ENCODE assay signal across 1 cellular context in genomic region chr4:127782275-127783025, GRCh38.
TF ChIP-seq lines count a peak whose summit lies in the region.

HSPA4L (plus strand) TSS chr4:127782322; CDS start chr4:127782551, 229 bp downstream.

TF ChIP-seq in K562, 482 proteins besides CTCF, POLR2A, EP300 and RAD21 (continued from another document and continues in another):
- peak; percentile 49 for TF ChIP-seq RBBP5 (IDR thresholded peaks at IDR 0.05; ENCODE audit: borderline replicate concordance, insufficient read depth, low read length, poor library complexity, severe bottlenecking)
- no peak for TF ChIP-seq SETDB1 (IDR thresholded peaks at IDR 0.05; ENCODE audit: low read length)
- no peak for TF ChIP-seq SNAPC5 (CRISPR knock-in tag; IDR thresholded peaks at IDR 0.05)
- no peak for TF ChIP-seq FOSL1 (tag; conservative IDR thresholded peaks at IDR 0.05)
- TF ChIP-seq NEUROD1 (IDR thresholded peaks at IDR 0.05; ENCODE audit: borderline replicate concordance, low read depth, low read length, partially characterized antibody): no peak
- no peak; the same call in none of the 2 replicates for TF ChIP-seq L3MBTL2 (IDR thresholded peaks at IDR 0.05)
- peak; percentile 62 for TF ChIP-seq BRD9 (IDR thresholded peaks at IDR 0.05; ENCODE audit: low read depth, partially characterized antibody)
- TF ChIP-seq FOXK1 (CRISPR knock-in tag; IDR thresholded peaks at IDR 0.05; ENCODE audit: borderline replicate concordance): peak; percentile 67; the same call in 1 of the 2 replicates
- TF ChIP-seq ZNF512 (tag; IDR thresholded peaks at IDR 0.05): no peak
- TF ChIP-seq MAFG (tag; conservative IDR thresholded peaks at IDR 0.05): no peak
- no peak; the same call in 1 of the 2 replicates for TF ChIP-seq RNF2 (IDR thresholded peaks at IDR 0.05)
- no peak for TF ChIP-seq MTA1 (IDR thresholded peaks at IDR 0.05; ENCODE audit: borderline replicate concordance)
- TF ChIP-seq ZNF124 (CRISPR knock-in tag; IDR thresholded peaks at IDR 0.05): no peak
- TF ChIP-seq ZFP1 (CRISPR knock-in tag; IDR thresholded peaks at IDR 0.05): no peak
- no peak for TF ChIP-seq LARP7 (IDR thresholded peaks at IDR 0.05)
- no peak for TF ChIP-seq CHD4 (IDR thresholded peaks at IDR 0.05; ENCODE audit: insufficient read depth, insufficient replicate concordance, low read depth, low read length, poor library complexity, severe bottlenecking)
- no peak for TF ChIP-seq ZNF184 (CRISPR knock-in tag; IDR thresholded peaks at IDR 0.05)
- TF ChIP-seq MEF2D (tag; conservative IDR thresholded peaks at IDR 0.05; ENCODE audit: low read depth): no peak
- TF ChIP-seq MLLT1 (IDR thresholded peaks at IDR 0.05): peak; percentile 11 to 76; a peak in 1 of 4 replicates
- TF ChIP-seq HINFP (tag; conservative IDR thresholded peaks at IDR 0.05; ENCODE audit: low read depth): no peak
- peak; percentile 76; the same call in 1 of the 2 replicates for TF ChIP-seq NKRF (IDR thresholded peaks at IDR 0.05; ENCODE audit: borderline replicate concordance)
- no peak for TF ChIP-seq ZNF717 (CRISPR knock-in tag; IDR thresholded peaks at IDR 0.05)
- TF ChIP-seq POLR2AphosphoS5 (IDR thresholded peaks at IDR 0.05; ENCODE audit: control insufficient read depth, insufficient read depth, low read depth, low read length): peak; percentile 77
- no peak for TF ChIP-seq SRF (CRISPR knock-in tag; IDR thresholded peaks at IDR 0.05)
- TF ChIP-seq ETV5 (CRISPR knock-in tag; IDR thresholded peaks at IDR 0.05; ENCODE audit: low read depth): peak; percentile 53; the same call in 1 of the 2 replicates
- peak; percentile 38; the same call in 1 of the 2 replicates for TF ChIP-seq NR3C1 (CRISPR knock-in tag; IDR thresholded peaks at IDR 0.05)
- no peak for TF ChIP-seq MED1 (CRISPR knock-in tag; IDR thresholded peaks at IDR 0.05; ENCODE audit: borderline replicate concordance)
- TF ChIP-seq UBTF (IDR thresholded peaks at IDR 0.05; ENCODE audit: borderline replicate concordance in 1 of 2, low read depth in 2 of 2, low read length in 2 of 2): peak; percentile 34 to 90; a peak in 2 of 4 replicates
- no peak for TF ChIP-seq TAF15 (IDR thresholded peaks at IDR 0.05; ENCODE audit: low read depth, low read length)
- TF ChIP-seq MLX (CRISPR knock-in tag; conservative IDR thresholded peaks at IDR 0.05): no peak
- no peak for TF ChIP-seq MCM2 (IDR thresholded peaks at IDR 0.05; ENCODE audit: low read depth)
- TF ChIP-seq STAT5B (CRISPR knock-in tag; IDR thresholded peaks at IDR 0.05): no peak
- TF ChIP-seq STAT5A (IDR thresholded peaks at IDR 0.05; ENCODE audit: borderline replicate concordance, low read length): no peak
- TF ChIP-seq KAT2B (IDR thresholded peaks at IDR 0.05; ENCODE audit: low read depth, low read length): no peak
- TF ChIP-seq ZNF699 (CRISPR knock-in tag; IDR thresholded peaks at IDR 0.05; ENCODE audit: insufficient replicate concordance): no peak
- TF ChIP-seq ELF2 (CRISPR knock-in tag; IDR thresholded peaks at IDR 0.05): no peak
- no peak for TF ChIP-seq PATZ1 (CRISPR knock-in tag; IDR thresholded peaks at IDR 0.05; ENCODE audit: borderline replicate concordance)
- no peak for TF ChIP-seq HDGF (IDR thresholded peaks at IDR 0.05)
- TF ChIP-seq GABPA (tag; conservative IDR thresholded peaks at IDR 0.05; ENCODE audit: low read depth): no peak
- TF ChIP-seq ZNF507 (tag; conservative IDR thresholded peaks at IDR 0.05): no peak
- TF ChIP-seq CBX5 (IDR thresholded peaks at IDR 0.05; ENCODE audit: borderline replicate concordance, low read depth): no peak
- no peak for TF ChIP-seq PYGO2 (tag; IDR thresholded peaks at IDR 0.05)
- no peak for TF ChIP-seq ZBTB5 (IDR thresholded peaks at IDR 0.05)
- no peak for TF ChIP-seq SRSF7 (optimal IDR thresholded peaks at IDR 0.05; ENCODE audit: low read depth, low read length)
- no peak for TF ChIP-seq TCF15 (CRISPR knock-in tag; IDR thresholded peaks at IDR 0.05)
- no peak for TF ChIP-seq CBFA2T2 (conservative IDR thresholded peaks at IDR 0.05)
- 0 out of 2 replicates have a peak, but pooled peaks have one; percentile 6 for TF ChIP-seq RAD51 (IDR thresholded peaks at IDR 0.05; ENCODE audit: borderline replicate concordance, low read depth)
- peak; percentile 99 for TF ChIP-seq ZBTB1 (CRISPR knock-in tag; IDR thresholded peaks at IDR 0.05; ENCODE audit: borderline replicate concordance, low read depth)
- TF ChIP-seq STAT6 (CRISPR knock-in tag; IDR thresholded peaks at IDR 0.05): no peak; the same call in 1 of the 2 replicates
- peak; percentile 84 for TF ChIP-seq KLF16 (IDR thresholded peaks at IDR 0.05)
- no peak for TF ChIP-seq NELFE (IDR thresholded peaks at IDR 0.05; ENCODE audit: insufficient read depth, insufficient read length)
